In genomic region chr17:81400939-81401726, GRCh38 we compare ENCODE assay signal across 8 cellular contexts. TPM values are rescaled to one million over a fixed set of nuclear protein-coding genes. Genes with fewer than 3 reads are reported as not detected.
DNase-seq lines count a peak whose midpoint lies in the region; ATAC-seq and TF ChIP-seq lines count a peak whose summit lies in the region.

No MANE protein-coding gene starts in this region.

- TF ChIP-seq CTCF in AG10803 (conservative IDR thresholded peaks at IDR 0.05; ENCODE audit: low read length) (no peak), PC-3 (conservative IDR thresholded peaks at IDR 0.05; ENCODE audit: low read depth, low read length) (no peak), esophagus squamous epithelium (IDR thresholded peaks at IDR 0.05) (no peak)

- no peaks in the 10 kb centered on the region for H3K9me3 ChIP-seq in PC-3 (ENCODE audit: low read length)
- H3K9me3 ChIP-seq in esophagus squamous epithelium = no peaks in the 10 kb centered on the region
- no peaks in the 10 kb centered on the region for H3K9me3 ChIP-seq in neuronal stem cell (replicated peaks in 1 of 2; ENCODE audit: control insufficient read depth in 2 of 2, insufficient read depth in 1 of 2, low read depth in 1 of 2, low read length in 2 of 2)

- intact Hi-C loops in PC-3 (cut with micrococcal nuclease) = loop anchor here (2.0 kb wide), 1 partner anchor 84 kb away; no protein-coding TSS in a partner anchor
- intact Hi-C loops in esophagus squamous epithelium (cut with DNase I) = loop anchor here (5.0 kb wide), 1 partner anchor 81 kb away; no protein-coding TSS in a partner anchor

- DNase-seq in AG10803 (ENCODE audit: low read depth) (peak; percentile 46), PC-3 (no peak), esophagus squamous epithelium (lab: John Stamatoyannopoulos, UW) (no peak), neuronal stem cell (ENCODE audit: low spot score) (no peak), ecto neural progenitor cell (ENCODE audit: low spot score) (no peak), KG1 (lab: John Stamatoyannopoulos, UW) (no peak)

- peak overlapping the region; percentile 88 for H2AK5ac ChIP-seq in neuronal stem cell (ENCODE audit: low read depth, low read length)

- H3K18ac ChIP-seq in neuronal stem cell (ENCODE audit: low read length) = peak overlapping the region; percentile 96

- no peaks in the 10 kb centered on the region for H3F3A ChIP-seq in PC-3 (ENCODE audit: low read length, unreplicated experiment)

- H3K4ac ChIP-seq in neuronal stem cell (ENCODE audit: low read length) = no peak overlapping the region

- peaks cover 12% of the 10 kb centered on the region; the same call in 1 of the 2 replicates for H3K4me1 ChIP-seq in PC-3 (ENCODE audit: insufficient read depth, low read length)
- peaks cover 23 to 91% (median 47%) of the 10 kb centered on the region in 3 donors for H3K4me1 ChIP-seq in esophagus squamous epithelium
- H3K4me1 ChIP-seq in neuronal stem cell (ENCODE audit: control insufficient read depth in 2 of 2, insufficient read depth in 1 of 2, low read depth in 1 of 2, low read length in 2 of 2) = peaks cover 39 to 41% of the 10 kb centered on the region in 2 donors

- H4K8ac ChIP-seq in neuronal stem cell (ENCODE audit: low read depth, low read length) = no peak overlapping the region

- peak overlapping the region; percentile 5 for H2BK12ac ChIP-seq in neuronal stem cell (ENCODE audit: low read length)

- WGBS in esophagus squamous epithelium, 2 donors = 10 to 13% methylated on average over 13 to 14 of the region's 21 CpGs
- no CpG with 5 or more reads among the region's 21 CpGs for WGBS in neuronal stem cell (ENCODE audit: extremely low coverage in 2 of 2, insufficient read length in 2 of 2, insufficient replicate concordance in 1 of 2), 2 donors

- no peaks in the 10 kb centered on the region for H3K9me2 ChIP-seq in PC-3 (replicated peaks; ENCODE audit: low read length)

- H3K79me2 ChIP-seq in PC-3 (ENCODE audit: low read length) = peaks cover 79% of the 10 kb centered on the region

- peak overlapping the region; percentile 66 for H3K14ac ChIP-seq in neuronal stem cell (ENCODE audit: low read length)

- peak overlapping the region; percentile 97 for H2BK5ac ChIP-seq in neuronal stem cell (ENCODE audit: low read length)

- BruUV-seq in PC-3 (replicated peaks; lab: Mats Ljungman, UMichigan) = no TSS peak

- peak overlapping the region; percentile 18 for H4K91ac ChIP-seq in neuronal stem cell (ENCODE audit: low read depth, low read length, poor library complexity)

- peaks cover 30% of the 10 kb centered on the region for H3K79me1 ChIP-seq in neuronal stem cell (ENCODE audit: low read depth, low read length)

- peak overlapping the region; percentile 69 for H3K4me3 ChIP-seq in AG10803 (ENCODE audit: low read length)
- peak overlapping the region; percentile 86; the same call in 1 of the 2 replicates for H3K4me3 ChIP-seq in PC-3 (ENCODE audit: low read length)
- H3K4me3 ChIP-seq in esophagus squamous epithelium = peak overlapping the region; percentile 62 to 94 (median 76)
- peak overlapping the region in 1 of 2 donors; percentile 87 for H3K4me3 ChIP-seq in neuronal stem cell (ENCODE audit: low read length in 2 of 2)

- POLR2A ChIA-PET in PC-3 (lab: Charles Lee; ENCODE audit: unreplicated experiment) = no interaction called here

- H2BK120ac ChIP-seq in neuronal stem cell (ENCODE audit: low read depth, low read length) = peak overlapping the region; percentile 74

- no peak for TF ChIP-seq POLR2A in esophagus squamous epithelium (IDR thresholded peaks at IDR 0.05)

- H2BK15ac ChIP-seq in neuronal stem cell (ENCODE audit: low read length) = peak overlapping the region; percentile 96

- no peak overlapping the region for H3K9ac ChIP-seq in PC-3 (ENCODE audit: low read length)
- peak overlapping the region; percentile 71 for H3K9ac ChIP-seq in neuronal stem cell (ENCODE audit: low read depth, low read length, poor library complexity)

- H4K20me1 ChIP-seq in PC-3 (ENCODE audit: low read length) = no peaks in the 10 kb centered on the region

- H3K36me3 ChIP-seq in PC-3 (ENCODE audit: low read depth, low read length) (no peaks in the 10 kb centered on the region), esophagus squamous epithelium (no peaks in the 10 kb centered on the region), neuronal stem cell (replicated peaks in 1 of 2; ENCODE audit: control insufficient read depth in 2 of 2, insufficient read depth in 2 of 2, low read length in 2 of 2) (peaks cover 4 to 26% of the 10 kb centered on the region in 2 donors)

- CTCF ChIA-PET in PC-3 (lab: Charles Lee) = interaction anchor here (0.6 kb wide), 1 partner anchor 51 kb away, joined by 3 read pairs; no protein-coding TSS in a partner anchor

- no peak overlapping the region for H2AFZ ChIP-seq in PC-3 (ENCODE audit: low read length)
- H2AFZ ChIP-seq in neuronal stem cell (ENCODE audit: low read length) = no peak overlapping the region

- peak overlapping the region; percentile 89 for H3K23ac ChIP-seq in neuronal stem cell (ENCODE audit: low read depth, low read length, poor library complexity)

- ATAC-seq in PC-3 (no peak), HG03469 (IDR thresholded peaks at IDR 0.05; ENCODE audit: unreplicated experiment) (no peak), GM18517 (IDR thresholded peaks at IDR 0.05; ENCODE audit: unreplicated experiment) (no peak)

- H3K27me3 ChIP-seq in PC-3 (ENCODE audit: low read length) = no peaks in the 10 kb centered on the region
- peaks cover 0 to 25% (median 0%) of the 10 kb centered on the region in 4 donors for H3K27me3 ChIP-seq in esophagus squamous epithelium
- peaks cover 0 to 5% (median 0%) of the 10 kb centered on the region in 3 experiments for H3K27me3 ChIP-seq in neuronal stem cell (ENCODE audit: control insufficient read depth in 3 of 3, insufficient read depth in 3 of 3, low read depth in 1 of 3, low read length in 3 of 3)

- H3K27ac ChIP-seq in PC-3 (ENCODE audit: low read length) (no peak overlapping the region), esophagus squamous epithelium (peak overlapping the region; percentile 94 to 98 (median 96)), neuronal stem cell (replicated peaks; ENCODE audit: low read length) (peak overlapping the region; percentile 98)

- H3K4me2 ChIP-seq in PC-3 (ENCODE audit: low read length) = peak overlapping the region; percentile 82
- H3K4me2 ChIP-seq in neuronal stem cell (ENCODE audit: insufficient read depth, low read length, poor library complexity, severe bottlenecking) = peak overlapping the region; percentile 71

RNA-seq across cellular contexts. Expression of gene BAHCC1, which starts 5.9 kb away (rescaled TPM):
- total RNA-seq in PC-3 (2014; rRNA removed) = 9.9 and 16.9 TPM in 2 replicates
- total RNA-seq in esophagus squamous epithelium = 10 to 100 TPM in 1 of 4 donors, 1 to 10 TPM in 3; 3.8 to 10.6 (median 5.4) TPM
- 15.9 TPM for polyA plus RNA-seq in neuronal stem cell (2013, experiment 1 of 2)
- 17.5 TPM for polyA plus RNA-seq in neuronal stem cell (2013, experiment 2 of 2)
